ENCODE assay signal across 20 cellular contexts in the genomic region with DNA sequence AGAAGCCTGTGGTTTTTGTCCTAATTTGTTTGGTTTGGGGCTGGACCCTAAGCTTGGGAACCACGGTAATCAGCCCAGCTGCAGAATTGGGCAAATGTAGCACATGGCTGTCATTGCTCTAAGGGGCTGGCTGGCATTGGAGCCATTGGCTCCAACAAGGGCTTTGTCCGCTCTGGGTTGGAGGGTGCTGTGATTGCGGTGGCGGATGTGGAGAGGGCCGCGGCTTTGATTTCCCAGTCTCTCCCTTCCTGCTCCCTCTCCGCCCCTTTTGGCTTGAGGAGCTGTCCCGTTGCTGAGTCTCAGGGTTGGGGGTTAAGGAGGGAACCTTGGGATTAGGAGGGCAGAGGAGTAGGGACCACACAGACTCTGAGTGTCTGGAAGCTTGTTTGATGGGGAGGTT.
"Had no signal": no experiment of that assay in that cellular context is flagged by ENCODE, and none has a peak within 500 bp of the region (broad histone marks: within the 10 kb centered on the region; RNA-seq: fewer than 3 reads in every experiment).

No MANE protein-coding gene starts in this region.

- H3K4me1 ChIP-seq: colonic mucosa, foreskin keratinocyte, lower lobe of right lung had no signal

- H3K36me3 ChIP-seq: colonic mucosa, esophagus muscularis mucosa, gastroesophageal sphincter, heart left ventricle, left lung, lower lobe of right lung had no signal

- DNase-seq: colonic mucosa; cortex of kidney; effector CD8-positive, alpha-beta T cell; effector memory CD8-positive, alpha-beta T cell; foreskin keratinocyte; heart left ventricle; hypothalamus; immature natural killer cell; left cardiac atrium; left lung; left ventricle myocardium superior; lower lobe of right lung; mesenchymal stem cell; mucosa of descending colon had no signal

- H3K27ac ChIP-seq: colonic mucosa, esophagus muscularis mucosa, foreskin keratinocyte, gastroesophageal sphincter, heart left ventricle, hepatocyte, left lung, lower lobe of right lung had no signal

- H3K4me3 ChIP-seq: colonic mucosa, esophagus muscularis mucosa, gastroesophageal sphincter, heart left ventricle, hepatocyte, left lung, lower lobe of right lung, mucosa of descending colon had no signal

- H3K9me3 ChIP-seq: colonic mucosa, heart left ventricle, left lung, lower lobe of right lung, mucosa of descending colon had no signal

- H2AFZ ChIP-seq: hepatocyte had no signal

- ATAC-seq: effector memory CD8-positive, alpha-beta T cell; foreskin keratinocyte; gastroesophageal sphincter; heart left ventricle; left cardiac atrium; left lung; left ventricle myocardium superior; lower lobe of right lung; mucosa of descending colon had no signal

- FAIRE-seq: endothelial cell of umbilical vein, frontal cortex, keratinocyte had no signal

- H3K27me3 ChIP-seq: colonic mucosa, esophagus muscularis mucosa, foreskin keratinocyte, gastroesophageal sphincter, heart left ventricle, hepatocyte, left lung had no signal

- H3K4me2 ChIP-seq: hepatocyte had no signal

- H3K79me2 ChIP-seq: hepatocyte had no signal
